8 cellular contexts compared by ENCODE assay signal in the genomic region with DNA sequence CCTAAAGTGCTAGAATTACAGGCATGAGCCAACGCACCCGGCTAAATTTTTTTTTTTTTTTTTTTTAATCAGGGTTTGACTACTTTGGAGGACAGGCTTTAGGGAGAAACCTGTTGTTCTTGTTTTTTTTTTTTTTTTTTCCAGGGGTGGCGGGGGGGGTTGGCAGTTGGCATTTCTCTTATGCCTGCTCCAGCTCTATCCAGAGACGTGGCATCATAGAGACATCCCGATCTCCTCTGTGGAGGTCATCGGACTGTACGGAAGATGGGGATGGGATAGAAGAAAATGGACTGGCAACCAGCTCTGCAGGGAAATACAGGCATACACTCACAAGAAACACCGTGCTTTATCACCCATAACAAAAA.
DNase-seq lines count a peak whose midpoint lies in the region; ATAC-seq and TF ChIP-seq lines count a peak whose summit lies in the region.

No MANE protein-coding gene starts in this region.

- no peak overlapping the region for H2BK5ac ChIP-seq in trophoblast cell (ENCODE audit: low read depth, low read length, poor library complexity)

- intact Hi-C loops in Calu3 (cut with micrococcal nuclease; ENCODE audit: unreplicated experiment), result no loop called here
- intact Hi-C loops in esophagus muscularis mucosa (cut with DNase I), result no loop called here
- intact Hi-C loops in psoas muscle (cut with DNase I), result loop anchor here in 1 of 2 donors (5.0 kb wide), 1 partner anchor 60 kb away; no protein-coding TSS in a partner anchor
- intact Hi-C loops in ovary (cut with DNase I), result loop anchor here in 1 of 4 donors (10.0 kb wide), 1 partner anchor 57 kb away; no protein-coding TSS in a partner anchor

- H3K4me1 ChIP-seq in RWPE2 (ENCODE audit: insufficient read depth, poor library complexity, severe bottlenecking), result peaks cover 19% of the 10 kb centered on the region
- H3K4me1 ChIP-seq in esophagus muscularis mucosa, result peaks cover 9 to 45% (median 33%) of the 10 kb centered on the region in 4 donors
- H3K4me1 ChIP-seq in psoas muscle, result peaks cover 4% of the 10 kb centered on the region
- H3K4me1 ChIP-seq in ovary (ENCODE audit: insufficient read depth), result peaks cover 5% of the 10 kb centered on the region
- peaks cover 3% of the 10 kb centered on the region in 2 experiments for H3K4me1 ChIP-seq in trophoblast cell (ENCODE audit: control insufficient read depth in 1 of 2, insufficient read depth in 2 of 2, low read length in 2 of 2)

- no peak overlapping the region for H3K4me2 ChIP-seq in trophoblast cell (ENCODE audit: low read length)

- no peak overlapping the region for H3K23ac ChIP-seq in trophoblast cell (ENCODE audit: low read length)

- no peak overlapping the region for H4K8ac ChIP-seq in trophoblast cell (ENCODE audit: low read depth, low read length)

- no peak overlapping the region for H4K91ac ChIP-seq in trophoblast cell (ENCODE audit: low read depth, low read length)

- DNase-seq in Calu3 (no peak), RWPE2 (ENCODE audit: low spot score) (no peak), esophagus muscularis mucosa (ENCODE audit: extremely low spot score) (no peak), psoas muscle (no peak), ovary (no peak), NK-92 (lab: John Stamatoyannopoulos, UW; ENCODE audit: unreplicated experiment) (no peak), SHP77 (lab: John Stamatoyannopoulos, UW) (no peak), trophoblast cell (no peak)

- no TSS peak for BruUV-seq in Calu3 (replicated peaks; lab: Mats Ljungman, UMichigan)

- no peak overlapping the region for H2BK12ac ChIP-seq in trophoblast cell (ENCODE audit: low read length)

- H3K4me3 ChIP-seq in RWPE2 (ENCODE audit: severe bottlenecking), result peak overlapping the region; percentile 4
- peak overlapping the region; percentile 35 to 49 (median 45) for H3K4me3 ChIP-seq in esophagus muscularis mucosa
- peak overlapping the region; percentile 48 for H3K4me3 ChIP-seq in psoas muscle
- no peak overlapping the region for H3K4me3 ChIP-seq in ovary
- no peak overlapping the region for H3K4me3 ChIP-seq in trophoblast cell (ENCODE audit: low read depth, low read length)

- TF ChIP-seq CTCF in Calu3 (IDR thresholded peaks at IDR 0.05; ENCODE audit: unreplicated experiment), result no peak
- no peak for TF ChIP-seq CTCF in RWPE2 (IDR thresholded peaks at IDR 0.05; ENCODE audit: poor library complexity, severe bottlenecking)
- no peak for TF ChIP-seq CTCF in esophagus muscularis mucosa (IDR thresholded peaks at IDR 0.05)
- no peak for TF ChIP-seq CTCF in psoas muscle (IDR thresholded peaks at IDR 0.05)
- no peak for TF ChIP-seq CTCF in ovary (IDR thresholded peaks at IDR 0.05)

- TF ChIP-seq EP300 in esophagus muscularis mucosa (IDR thresholded peaks at IDR 0.05), result no peak
- no peak for TF ChIP-seq EP300 in ovary (IDR thresholded peaks at IDR 0.05)

- no peak overlapping the region for H2AFZ ChIP-seq in trophoblast cell (ENCODE audit: insufficient read depth, low read length, poor library complexity)

- no peak overlapping the region for H4K12ac ChIP-seq in trophoblast cell (ENCODE audit: low read depth, low read length)

- peaks cover 24% of the 10 kb centered on the region for H3K4me1 Mint-ChIP-seq in Calu3 (ENCODE audit: low read depth, unreplicated experiment)

- H3K27me3 ChIP-seq in RWPE2 (ENCODE audit: insufficient read depth, poor library complexity, severe bottlenecking) (no peaks in the 10 kb centered on the region), esophagus muscularis mucosa (no peaks in the 10 kb centered on the region), psoas muscle (ENCODE audit: insufficient read depth in 3 of 3, low read length in 2 of 3) (no peaks in the 10 kb centered on the region), ovary (no peaks in the 10 kb centered on the region), trophoblast cell (ENCODE audit: insufficient read depth, low read length) (no peaks in the 10 kb centered on the region)

- 72% methylated on average over 8 of the region's 8 CpGs for WGBS in esophagus muscularis mucosa
- WGBS in psoas muscle, 3 donors, result 31 to 48% (median 39%) methylated on average over 8 of the region's 8 CpGs
- WGBS in ovary, 3 donors, result 25 to 47% (median 32%) methylated on average over 8 of the region's 8 CpGs
- no CpG with 5 or more reads among the region's 8 CpGs for WGBS in trophoblast cell (ENCODE audit: extremely low coverage, insufficient coverage, insufficient read length)

- H3K9ac ChIP-seq in trophoblast cell (ENCODE audit: low read length), result no peak overlapping the region

- H3K27ac Mint-ChIP-seq in Calu3 (ENCODE audit: unreplicated experiment), result peak overlapping the region; percentile 50

- H3K14ac ChIP-seq in trophoblast cell (ENCODE audit: low read length), result no peak overlapping the region

- H3K9me3 ChIP-seq in RWPE2 (ENCODE audit: severe bottlenecking) (no peaks in the 10 kb centered on the region), esophagus muscularis mucosa (no peaks in the 10 kb centered on the region), psoas muscle (no peaks in the 10 kb centered on the region), ovary (no peaks in the 10 kb centered on the region), trophoblast cell (ENCODE audit: insufficient read depth, low read depth, low read length) (no peaks in the 10 kb centered on the region)

- no peak overlapping the region for H2BK120ac ChIP-seq in trophoblast cell (ENCODE audit: insufficient read depth, low read length, poor library complexity)

- TF ChIP-seq POLR2A in esophagus muscularis mucosa (IDR thresholded peaks at IDR 0.05; ENCODE audit: low read depth) (no peak), ovary (IDR thresholded peaks at IDR 0.05) (no peak)

- no peaks in the 10 kb centered on the region for H3K79me2 ChIP-seq in trophoblast cell (ENCODE audit: control insufficient read depth, insufficient read depth, low read length, poor library complexity)

- H3K27ac ChIP-seq in RWPE2 (ENCODE audit: poor library complexity, severe bottlenecking) (peak overlapping the region; percentile 41), esophagus muscularis mucosa (replicated peaks in 1 of 4) (peak overlapping the region; percentile 16 to 67 (median 58)), psoas muscle (no peak overlapping the region), ovary (peak overlapping the region in 1 of 2 donors; percentile 52), trophoblast cell (ENCODE audit: low read depth, low read length) (no peak overlapping the region)

- H3K9me3 Mint-ChIP-seq in Calu3 (ENCODE audit: low read depth, unreplicated experiment), result no peaks in the 10 kb centered on the region

- ATAC-seq in RWPE2 (ENCODE audit: low read depth) (peak; percentile 9; the same call in 1 of the 3 replicates), psoas muscle (peak in 1 of 4 donors; percentile 6)

- CTCF ChIA-PET in Calu3 (lab: Charles Lee), result interaction anchor here (0.6 to 0.7 kb wide), 2 partner anchors 9 to 291 kb away, joined by 3 read pairs; no protein-coding TSS in a partner anchor

- H3K4ac ChIP-seq in trophoblast cell (ENCODE audit: low read depth, low read length), result no peak overlapping the region

- H3K4me3 Mint-ChIP-seq in Calu3 (ENCODE audit: low read depth, unreplicated experiment), result peak overlapping the region; percentile 72

- H3K36me3 ChIP-seq in RWPE2 (ENCODE audit: low read depth) (no peaks in the 10 kb centered on the region), esophagus muscularis mucosa (peaks cover 0 to 4% (median 1%) of the 10 kb centered on the region in 4 donors), psoas muscle (ENCODE audit: insufficient read depth in 1 of 2, low read depth in 1 of 2) (no peaks in the 10 kb centered on the region), ovary (no peaks in the 10 kb centered on the region), trophoblast cell (ENCODE audit: control insufficient read depth in 1 of 2, insufficient read depth in 2 of 2, low read length in 2 of 2) (peaks cover 0 to 2% of the 10 kb centered on the region in 2 experiments)

- H3K18ac ChIP-seq in trophoblast cell (ENCODE audit: low read length), result no peak overlapping the region

- H3K36me3 Mint-ChIP-seq in Calu3 (ENCODE audit: insufficient read depth, unreplicated experiment), result peaks cover 13% of the 10 kb centered on the region

- no peaks in the 10 kb centered on the region for H3K79me1 ChIP-seq in trophoblast cell (ENCODE audit: low read length)

- H2AK5ac ChIP-seq in trophoblast cell (ENCODE audit: low read length), result no peak overlapping the region

- H3K27me3 Mint-ChIP-seq in Calu3 (ENCODE audit: unreplicated experiment), result no peaks in the 10 kb centered on the region

Comparison
In these comparisons a context has a peak if more than half of its experiments do, and no peak if none do; other contexts are left out.
1. H3K27ac ChIP-seq: peak in RWPE2 (single experiment) and esophagus muscularis mucosa (4 of 4); none in psoas muscle (single experiment) and trophoblast cell (single experiment).
2. H3K4me3 ChIP-seq: peak in RWPE2 (single experiment), esophagus muscularis mucosa (4 of 4) and psoas muscle (single experiment); none in ovary (single experiment) and trophoblast cell (single experiment).